ENCODE assay signal across 1 cellular context in genomic region chr2:234795272-234795920, GRCh38.
TF ChIP-seq lines count a peak whose summit lies in the region.

No MANE protein-coding gene starts in this region.

TF ChIP-seq in HepG2, 621 proteins besides CTCF, POLR2A, EP300 and RAD21 (continued from another document and continues in another):
- TF ChIP-seq PRDM15 (CRISPR knock-in tag; IDR thresholded peaks at IDR 0.05): peak; percentile 92
- TF ChIP-seq MYNN (CRISPR knock-in tag; IDR thresholded peaks at IDR 0.05; ENCODE audit: low read depth): no peak
- TF ChIP-seq NFE2L1 (CRISPR knock-in tag; IDR thresholded peaks at IDR 0.05; ENCODE audit: borderline replicate concordance): no peak
- TF ChIP-seq ZFAT (CRISPR knock-in tag; conservative IDR thresholded peaks at IDR 0.05): no peak
- TF ChIP-seq REL (CRISPR knock-in tag; conservative IDR thresholded peaks at IDR 0.05): no peak
- TF ChIP-seq ZNF503 (CRISPR knock-in tag; IDR thresholded peaks at IDR 0.05): no peak
- peak; percentile 51; the same call in 1 of the 2 replicates for TF ChIP-seq ZNF605 (CRISPR knock-in tag; IDR thresholded peaks at IDR 0.05)
- TF ChIP-seq GFI1 (CRISPR knock-in tag; IDR thresholded peaks at IDR 0.05; ENCODE audit: borderline replicate concordance): peak; percentile 14
- TF ChIP-seq FOXC1 (CRISPR knock-in tag; IDR thresholded peaks at IDR 0.05; ENCODE audit: borderline replicate concordance): 0 out of 2 replicates have a peak, but pooled peaks have one; percentile 67
- TF ChIP-seq MATR3 (CRISPR knock-in tag; IDR thresholded peaks at IDR 0.05): no peak
- TF ChIP-seq NCOA2 (CRISPR knock-in tag; IDR thresholded peaks at IDR 0.05): peak; percentile 51; the same call in 1 of the 2 replicates
- TF ChIP-seq ZNF770 (CRISPR knock-in tag; IDR thresholded peaks at IDR 0.05): no peak
- TF ChIP-seq MAX (IDR thresholded peaks at IDR 0.05): peak; percentile 30; the same call in 1 of the 2 replicates
- TF ChIP-seq ZNF597 (CRISPR knock-in tag; IDR thresholded peaks at IDR 0.05): no peak
- TF ChIP-seq FOXP4 (CRISPR knock-in tag; IDR thresholded peaks at IDR 0.05): peak; percentile 77
- peak; percentile 27; the same call in 1 of the 2 replicates for TF ChIP-seq THRA (CRISPR knock-in tag; IDR thresholded peaks at IDR 0.05; ENCODE audit: borderline replicate concordance)
- 0 out of 2 replicates have a peak, but pooled peaks have one; percentile 13 for TF ChIP-seq ZFP1 (CRISPR knock-in tag; IDR thresholded peaks at IDR 0.05)
- TF ChIP-seq PAX8 (CRISPR knock-in tag; IDR thresholded peaks at IDR 0.05; ENCODE audit: borderline replicate concordance): 0 out of 2 replicates have a peak, but pooled peaks have one; percentile 34
- TF ChIP-seq UBTF (CRISPR knock-in tag; IDR thresholded peaks at IDR 0.05): 0 out of 2 replicates have a peak, but pooled peaks have one; percentile 25
- peak; percentile 72 for TF ChIP-seq PHF21A (CRISPR knock-in tag; IDR thresholded peaks at IDR 0.05)
- TF ChIP-seq PPARG (CRISPR knock-in tag; conservative IDR thresholded peaks at IDR 0.05): no peak
- 0 out of 2 replicates have a peak, but pooled peaks have one; percentile 53 for TF ChIP-seq ZKSCAN5 (CRISPR knock-in tag; IDR thresholded peaks at IDR 0.05)
- peak; percentile 37; the same call in 1 of the 2 replicates for TF ChIP-seq ZNF362 (CRISPR knock-in tag; IDR thresholded peaks at IDR 0.05; ENCODE audit: borderline replicate concordance)
- peak; percentile 78 for TF ChIP-seq HNF4G (IDR thresholded peaks at IDR 0.05; ENCODE audit: borderline replicate concordance, low read depth, low read length)
- no peak for TF ChIP-seq HNF4G (CRISPR knock-in tag; IDR thresholded peaks at IDR 0.05; ENCODE audit: borderline replicate concordance, low read depth)
- TF ChIP-seq CEBPB (IDR thresholded peaks at IDR 0.05; ENCODE audit: borderline replicate concordance, low read depth, low read length): no peak
- peak; percentile 25; the same call in 1 of the 2 replicates for TF ChIP-seq RERE (CRISPR knock-in tag; IDR thresholded peaks at IDR 0.05; ENCODE audit: low read depth)
- 0 out of 2 replicates have a peak, but pooled peaks have one; percentile 46 for TF ChIP-seq KDM6A (CRISPR knock-in tag; IDR thresholded peaks at IDR 0.05; ENCODE audit: low read depth)
